Comparison of ENCODE assay signal across 22 cellular contexts in genomic region chr17:63783522-63783921, GRCh38. TPM values are rescaled to one million over a fixed set of nuclear protein-coding genes. Genes with fewer than 3 reads are reported as not detected.
DNase-seq lines count a peak whose midpoint lies in the region; ATAC-seq and TF ChIP-seq lines count a peak whose summit lies in the region.
"Had no signal": no experiment of that assay in that cellular context is flagged by ENCODE, and none has a peak within 500 bp of the region (broad histone marks: within the 10 kb centered on the region; RNA-seq: fewer than 3 reads in every experiment).

No MANE protein-coding gene starts in this region.

- no peak overlapping the region for H3K4me3 Mint-ChIP-seq in T-helper 1 cell treated with Interleukin-12 subunit alpha and Interleukin-12 subunit beta and Interleukin-4 antibody, amounts not matched to agents 30 μg/mL and 1 μg/mL, for 36 hours
- no peak overlapping the region for H3K4me3 Mint-ChIP-seq in T-cell
- H3K4me3 Mint-ChIP-seq in memory B cell: no peak overlapping the region
- H3K4me3 Mint-ChIP-seq: activated naive CD8-positive, alpha-beta T cell treated with anti-CD3 and anti-CD28 coated beads, Interleukin-2, amount 10 ng/mL, durations not matched to agents 7 days and 5 days; neural progenitor cell; stimulated activated naive B cell treated with anti-CD40 and anti-IgM and Interleukin-4, amounts not matched to agents 10 μg/mL and 1 μg/mL and 100 μg/mL, for 72 hours had no signal

- DNase-seq in T-helper 1 cell (no peak), T-cell (no peak), memory B cell (ENCODE audit: low spot score in 2 of 2) (no peak), NCI-H345 (lab: John Stamatoyannopoulos, UW) (no peak), head of caudate nucleus (no peak)
- DNase-seq: activated naive CD8-positive, alpha-beta T cell treated with anti-CD3 and anti-CD28 coated beads, Interleukin-2, amount 10 ng/mL, durations not matched to agents 7 days and 5 days; activated T-cell treated with anti-CD3 and anti-CD28 coated beads for 4 hours; effector CD4-positive, alpha-beta T cell; hypothalamus; KBM-7; left ventricle myocardium superior; MV-4-11; NCI-H187; psoas muscle; stimulated activated CD4-positive, alpha-beta T cell treated with anti-CD3 and anti-CD28 coated beads, Interleukin-2, amount 100 ng/mL, for 24 hours; stimulated activated naive B cell treated with anti-CD40 and anti-IgM and Interleukin-4, amounts not matched to agents 10 μg/mL and 1 μg/mL and 100 μg/mL, for 72 hours had no signal

- peaks cover 33% of the 10 kb centered on the region for H3K4me1 Mint-ChIP-seq in T-helper 1 cell treated with Interleukin-12 subunit alpha and Interleukin-12 subunit beta and Interleukin-4 antibody, amounts not matched to agents 30 μg/mL and 1 μg/mL, for 36 hours (ENCODE audit: low read depth)
- H3K4me1 Mint-ChIP-seq in T-cell (peaks cover 46 to 55% (median 54%) of the 10 kb centered on the region in 3 donors), memory B cell (peaks cover 24% of the 10 kb centered on the region)
- H3K4me1 Mint-ChIP-seq: neural progenitor cell had no signal

- H3K27ac ChIP-seq in 22Rv1: peak overlapping the region; percentile 2; the same call in 1 of the 2 replicates
- H3K27ac ChIP-seq: neural progenitor cell, psoas muscle, thoracic aorta had no signal

- intact Hi-C loops in head of caudate nucleus (cut with DNase I): no loop called here

- no peak for TF ChIP-seq CTCF in 22Rv1 (IDR thresholded peaks at IDR 0.05)

- no peaks in the 10 kb centered on the region for H3K27me3 Mint-ChIP-seq in T-helper 1 cell treated with Interleukin-12 subunit alpha and Interleukin-12 subunit beta and Interleukin-4 antibody, amounts not matched to agents 30 μg/mL and 1 μg/mL, for 36 hours (ENCODE audit: low read depth)
- no peaks in the 10 kb centered on the region for H3K27me3 Mint-ChIP-seq in T-cell
- no peaks in the 10 kb centered on the region for H3K27me3 Mint-ChIP-seq in memory B cell
- H3K27me3 Mint-ChIP-seq: activated naive CD8-positive, alpha-beta T cell treated with anti-CD3 and anti-CD28 coated beads, Interleukin-2, amount 10 ng/mL, durations not matched to agents 7 days and 5 days; stimulated activated naive B cell treated with anti-CD40 and anti-IgM and Interleukin-4, amounts not matched to agents 10 μg/mL and 1 μg/mL and 100 μg/mL, for 72 hours had no signal

- POLR2A ChIA-PET in T-cell (lab: Charles Lee): interaction anchor here in 1 of 2 donors (0.6 to 0.7 kb wide), 2 partner anchors 45 to 362 kb away, joined by 3 read pairs; no protein-coding TSS in a partner anchor

- peaks cover 23% of the 10 kb centered on the region for H3K36me3 Mint-ChIP-seq in T-helper 1 cell treated with Interleukin-12 subunit alpha and Interleukin-12 subunit beta and Interleukin-4 antibody, amounts not matched to agents 30 μg/mL and 1 μg/mL, for 36 hours (ENCODE audit: low read depth)
- H3K36me3 Mint-ChIP-seq in T-cell: peaks cover 28% of the 10 kb centered on the region
- peaks cover 8% of the 10 kb centered on the region for H3K36me3 Mint-ChIP-seq in memory B cell

- no peaks in the 10 kb centered on the region for H3K9me3 Mint-ChIP-seq in T-helper 1 cell treated with Interleukin-12 subunit alpha and Interleukin-12 subunit beta and Interleukin-4 antibody, amounts not matched to agents 30 μg/mL and 1 μg/mL, for 36 hours
- H3K9me3 Mint-ChIP-seq in T-cell (no peaks in the 10 kb centered on the region), memory B cell (no peaks in the 10 kb centered on the region)
- H3K9me3 Mint-ChIP-seq: activated naive CD8-positive, alpha-beta T cell treated with anti-CD3 and anti-CD28 coated beads, Interleukin-2, amount 10 ng/mL, durations not matched to agents 7 days and 5 days; neural progenitor cell; stimulated activated naive B cell treated with anti-CD40 and anti-IgM and Interleukin-4, amounts not matched to agents 10 μg/mL and 1 μg/mL and 100 μg/mL, for 72 hours had no signal

- ATAC-seq in T-cell (replicated peaks in 1 of 4) (no peak), memory B cell (ENCODE audit: low read depth) (no peak), HG03439 (IDR thresholded peaks at IDR 0.05; ENCODE audit: unreplicated experiment) (no peak)
- ATAC-seq: esophagus mucosa; left ventricle myocardium superior; psoas muscle; stimulated activated naive B cell treated with anti-CD40 and anti-IgM and Interleukin-4, amounts not matched to agents 10 μg/mL and 1 μg/mL and 100 μg/mL, for 72 hours had no signal

- peak overlapping the region; percentile 49 for H3K27ac Mint-ChIP-seq in T-helper 1 cell treated with Interleukin-12 subunit alpha and Interleukin-12 subunit beta and Interleukin-4 antibody, amounts not matched to agents 30 μg/mL and 1 μg/mL, for 36 hours
- H3K27ac Mint-ChIP-seq in T-cell: peak overlapping the region; percentile 11 to 31
- peak overlapping the region; percentile 40 for H3K27ac Mint-ChIP-seq in memory B cell
- H3K27ac Mint-ChIP-seq: neural progenitor cell had no signal

- CTCF ChIA-PET in T-cell (lab: Charles Lee): interaction anchor here in 1 of 2 donors (0.6 to 2.0 kb wide), 2 partner anchors 10 to 60 kb away, joined by 6 to 7 read pairs; partner anchors contain the start of genes CCDC47 and DDX42

RNA-seq across cellular contexts. Expression of gene DDX42, which starts 9.6 kb away (rescaled TPM):
- 100 to 1,000 TPM; 110 to 141 (median 123) TPM for total RNA-seq in T-cell

RNA-seq across cellular contexts. Expression of gene CCDC47, which starts 10.1 kb away (rescaled TPM):
- 10 to 100 TPM; 25.4 to 37.0 (median 33.0) TPM for total RNA-seq in T-cell

RNA-seq across cellular contexts. Expression of gene STRADA, which starts 41.9 kb away (rescaled TPM):
- total RNA-seq in T-cell: 10 to 100 TPM; 46.9 to 58.8 (median 48.6) TPM

RNA-seq across cellular contexts. Expression of gene PSMC5, which starts 43.7 kb away (rescaled TPM):
- total RNA-seq in T-cell: 100 to 1,000 TPM in 3 of 5 donors, 10 to 100 TPM in 2; 83.9 to 114 (median 107) TPM

RNA-seq across cellular contexts. Expression of gene FTSJ3, which starts 43.9 kb away (rescaled TPM):
- 10 to 100 TPM; 39.4 to 64.9 (median 53.3) TPM for total RNA-seq in T-cell
